ENCODE assay signal across 8 cellular contexts in the genomic region with DNA sequence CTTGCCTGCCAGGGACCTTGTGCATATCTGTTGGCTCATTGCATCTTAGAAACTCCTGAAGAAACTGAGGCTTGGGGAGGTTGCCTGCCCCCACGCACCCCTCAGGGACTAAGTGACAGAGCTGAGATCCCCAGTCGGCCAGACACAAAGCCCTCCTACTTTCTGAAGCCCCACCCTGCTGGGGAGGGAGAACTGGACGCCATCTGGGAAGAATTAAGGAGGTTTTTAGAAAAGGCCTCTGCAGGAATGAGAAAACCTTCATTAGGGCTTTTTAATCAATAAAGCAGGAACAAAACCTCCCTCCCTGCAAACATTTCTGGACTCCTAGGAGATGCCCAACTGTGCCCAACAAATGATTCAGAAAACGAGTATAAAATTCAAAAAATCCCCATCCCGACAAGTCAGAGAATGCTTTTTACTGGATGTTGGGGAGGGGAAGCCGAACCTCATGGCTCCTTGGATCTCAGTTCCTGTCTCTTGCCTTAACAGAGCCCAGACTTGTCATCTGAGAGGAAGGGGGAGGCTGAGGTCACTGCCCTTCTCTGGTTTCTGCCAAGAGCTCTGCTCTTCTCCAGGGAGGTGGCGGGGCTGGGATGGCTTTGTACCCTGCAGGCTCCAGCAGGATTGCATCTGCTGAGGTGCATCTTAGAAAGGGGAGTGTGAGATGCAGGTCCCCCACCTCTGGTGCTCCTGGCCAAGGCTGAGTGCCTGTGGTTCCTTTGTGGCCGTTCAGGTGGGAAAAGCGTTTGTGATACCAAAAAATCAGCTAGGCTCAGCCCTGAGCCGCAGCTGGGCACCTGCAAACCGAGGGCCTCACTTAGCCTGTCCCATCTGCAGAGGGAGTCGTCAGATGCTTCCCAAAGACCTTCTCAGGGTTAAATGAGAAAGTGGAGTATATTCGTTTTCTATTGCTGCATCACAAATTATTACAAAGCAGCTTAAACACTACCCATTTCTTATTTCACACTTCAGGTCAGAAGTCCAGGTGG.
DNase-seq lines count a peak whose midpoint lies in the region; ATAC-seq and TF ChIP-seq lines count a peak whose summit lies in the region.

No MANE protein-coding gene starts in this region.

- in situ Hi-C loops in ACHN (cut with HindIII; ENCODE audit: low pct_ligation_motif_present, low pct_unique_long_range_greater_than_20kb, low sequenced_read_pairs) = no loop called here

- TF ChIP-seq CTCF in BJ (IDR thresholded peaks at IDR 0.05; ENCODE audit: insufficient read depth, low read depth, low read length) = no peak

- no peaks in the 10 kb centered on the region for H3K36me3 ChIP-seq in BJ (ENCODE audit: control insufficient read depth, insufficient read depth, low read length)

- POLR2A ChIA-PET in BJ (lab: Charles Lee) = interaction anchor here (0.6 kb wide), 3 partner anchors 134 to 196 kb away, joined by 3 to 8 read pairs (median 8); a partner anchor contains a TSS

- DNase-seq in BJ (ENCODE audit: low read depth) = peak; percentile 59
- peak; percentile 94 for DNase-seq in RPMI7951 (ENCODE audit: low read depth)
- DNase-seq in fibroblast of the conjunctiva (ENCODE audit: low read depth) = peak; percentile 73
- peak; percentile 26 for DNase-seq in occipital lobe (lab: John Stamatoyannopoulos, UW)
- DNase-seq in NCI-H526 (lab: John Stamatoyannopoulos, UW) = no peak
- no peak for DNase-seq in ACHN
- no peak for DNase-seq in 8988T

- H3K27me3 ChIP-seq in BJ (ENCODE audit: control insufficient read depth, insufficient read depth, low read length) = no peaks in the 10 kb centered on the region

- H3K4me3 ChIP-seq in BJ (ENCODE audit: low read depth, low read length) = no peak overlapping the region

- ATAC-seq in HG03432 (IDR thresholded peaks at IDR 0.05; ENCODE audit: unreplicated experiment) = no peak

- CTCF ChIA-PET in BJ (lab: Yijun Ruan, JAX) = interaction anchor here (0.5 to 2.7 kb wide), 6 partner anchors 22 to 468 kb away, joined by 3 to 14 read pairs (median 6); a partner anchor contains a TSS

Comparison
In these comparisons a context has a peak if more than half of its experiments do, and no peak if none do; other contexts are left out.
1. DNase-seq: peak in BJ (single experiment), RPMI7951 (single experiment), fibroblast of the conjunctiva (single experiment) and occipital lobe (single experiment); none in NCI-H526 (0 of 2), ACHN (single experiment) and 8988T (single experiment).